13 cellular contexts compared by ENCODE assay signal in genomic region chr5:119342414-119342813, GRCh38. TPM values are rescaled to one million over a fixed set of nuclear protein-coding genes. Genes with fewer than 3 reads are reported as not detected.
DNase-seq lines count a peak whose midpoint lies in the region; ATAC-seq and TF ChIP-seq lines count a peak whose summit lies in the region.
"Had no signal": no experiment of that assay in that cellular context is flagged by ENCODE, and none has a peak within 500 bp of the region (broad histone marks: within the 10 kb centered on the region; RNA-seq: fewer than 3 reads in every experiment).

No MANE protein-coding gene starts in this region.

- H3K9me3 ChIP-seq in KOPT-K1 (ENCODE audit: insufficient read depth, low read length, poor library complexity, severe bottlenecking), result no peaks in the 10 kb centered on the region
- H3K9me3 ChIP-seq in spleen, result no peaks in the 10 kb centered on the region
- H3K9me3 ChIP-seq: gastrocnemius medialis had no signal

- POLR2A ChIA-PET in activated naive CD8-positive, alpha-beta T cell treated with anti-CD3 and anti-CD28 coated beads, Interleukin-2, amount 10 ng/mL, durations not matched to agents 7 days and 5 days (lab: Charles Lee), result interaction anchor here (1.1 to 10.4 kb wide), 6 partner anchors 12 to 71 kb away, joined by 5 to 127 read pairs (median 20); partner anchors contain the start of gene TNFAIP8

- no peak for ATAC-seq in activated naive CD8-positive, alpha-beta T cell treated with anti-CD3 and anti-CD28 coated beads, Interleukin-2, amount 10 ng/mL, durations not matched to agents 7 days and 5 days (ENCODE audit: low read depth)
- no peak for ATAC-seq in activated CD4-positive, CD25-positive, alpha-beta regulatory T cell treated with anti-CD3 and anti-CD28 coated beads, Interleukin-2, amount 50 U/mL, for 24 hours
- ATAC-seq: gastrocnemius medialis, SK-N-SH treated with all-trans-retinoic acid at 6 μM for 48 hours had no signal

- peaks cover 22% of the 10 kb centered on the region for H3K36me3 Mint-ChIP-seq in activated CD4-positive, alpha-beta T cell treated with anti-CD3 and anti-CD28 coated beads, Interleukin-2, amount 10 ng/mL, durations not matched to agents 24 days and 14 days (ENCODE audit: low read depth)
- peaks cover 35% of the 10 kb centered on the region for H3K36me3 Mint-ChIP-seq in activated naive CD8-positive, alpha-beta T cell treated with anti-CD3 and anti-CD28 coated beads, Interleukin-2, amount 10 ng/mL, durations not matched to agents 7 days and 5 days

- H3K4me1 Mint-ChIP-seq in activated CD4-positive, alpha-beta T cell treated with anti-CD3 and anti-CD28 coated beads, Interleukin-2, amount 10 ng/mL, durations not matched to agents 24 days and 14 days, result peaks cover 85% of the 10 kb centered on the region
- H3K4me1 Mint-ChIP-seq in activated naive CD8-positive, alpha-beta T cell treated with anti-CD3 and anti-CD28 coated beads, Interleukin-2, amount 10 ng/mL, durations not matched to agents 7 days and 5 days, result peaks cover 88% of the 10 kb centered on the region

- DNase-seq in activated CD4-positive, alpha-beta T cell treated with anti-CD3 and anti-CD28 coated beads, Interleukin-2, amount 10 ng/mL, durations not matched to agents 24 days and 14 days, result no peak
- no peak for DNase-seq in activated CD4-positive, alpha-beta T cell treated with anti-CD3 and anti-CD28 coated beads, Interleukin-2, amount 50 U/mL, for 4 hours
- no peak for DNase-seq in activated naive CD8-positive, alpha-beta T cell treated with anti-CD3 and anti-CD28 coated beads, Interleukin-2, amount 10 ng/mL, durations not matched to agents 7 days and 5 days
- DNase-seq in spleen (no peak), AML-193 (lab: John Stamatoyannopoulos, UW) (no peak), NCI-H2107 treated with DMSO at 0.1 percent for 48 hours (lab: John Stamatoyannopoulos, UW; ENCODE audit: unreplicated experiment) (no peak)
- DNase-seq: activated CD4-positive, CD25-positive, alpha-beta regulatory T cell; activated effector memory CD4-positive, alpha-beta T cell treated with anti-CD3 and anti-CD28 coated beads, Interleukin-2, amount 50 U/mL, for 16 hours; gastrocnemius medialis; NCI-H2171 treated with DMSO at 0.1 percent for 48 hours had no signal

- WGBS in spleen, 5 donors, result 26 to 57% (median 50%) methylated on average over 1 of the region's 1 CpG

- H3K27me3 Mint-ChIP-seq in activated CD4-positive, alpha-beta T cell treated with anti-CD3 and anti-CD28 coated beads, Interleukin-2, amount 10 ng/mL, durations not matched to agents 24 days and 14 days, result no peaks in the 10 kb centered on the region
- no peaks in the 10 kb centered on the region for H3K27me3 Mint-ChIP-seq in activated naive CD8-positive, alpha-beta T cell treated with anti-CD3 and anti-CD28 coated beads, Interleukin-2, amount 10 ng/mL, durations not matched to agents 7 days and 5 days

- H3K4me3 ChIP-seq in spleen, result peak overlapping the region in 2 of 8 donors; percentile 1 to 60
- H3K4me3 ChIP-seq: gastrocnemius medialis had no signal

- H3K27ac ChIP-seq in KOPT-K1 (ENCODE audit: low read depth, low read length, poor library complexity, severe bottlenecking) (peak overlapping the region; percentile 95), spleen (peak overlapping the region in 7 of 8 donors; percentile 67 to 91 (median 86))
- H3K27ac ChIP-seq: gastrocnemius medialis had no signal

- no peak for TF ChIP-seq CTCF in spleen (IDR thresholded peaks at IDR 0.05 in 8 of 11, conservative IDR thresholded peaks at IDR 0.05 in 3 of 11)

- peak overlapping the region; percentile 82 for H3K4me3 Mint-ChIP-seq in activated CD4-positive, alpha-beta T cell treated with anti-CD3 and anti-CD28 coated beads, Interleukin-2, amount 10 ng/mL, durations not matched to agents 24 days and 14 days
- peak overlapping the region; percentile 83 for H3K4me3 Mint-ChIP-seq in activated naive CD8-positive, alpha-beta T cell treated with anti-CD3 and anti-CD28 coated beads, Interleukin-2, amount 10 ng/mL, durations not matched to agents 7 days and 5 days

- TF ChIP-seq POLR2A in spleen (IDR thresholded peaks at IDR 0.05), result no peak

- H3K36me3 ChIP-seq in KOPT-K1 (ENCODE audit: insufficient read depth, low read length) (peaks cover 15% of the 10 kb centered on the region; the same call in 1 of the 2 replicates), spleen (no peaks in the 10 kb centered on the region)
- H3K36me3 ChIP-seq: gastrocnemius medialis had no signal

- intact Hi-C loops in activated CD4-positive, alpha-beta T cell treated with anti-CD3 and anti-CD28 coated beads, Interleukin-2, amount 10 ng/mL, durations not matched to agents 24 days and 14 days (cut with micrococcal nuclease), result loop anchor here (1.0 to 5.0 kb wide), 7 partner anchors 9 to 355 kb away; partner anchors contain the start of gene DTWD2
- intact Hi-C loops in spleen (cut with DNase I; ENCODE audit: low total_unique reads), result no loop called here

- H3K4me1 ChIP-seq in spleen, result peaks cover 58 to 100% (median 97%) of the 10 kb centered on the region in 6 donors
- H3K4me1 ChIP-seq: gastrocnemius medialis had no signal

- H3K27me3 ChIP-seq in spleen (replicated peaks in 1 of 7), result no peaks in the 10 kb centered on the region
- H3K27me3 ChIP-seq: gastrocnemius medialis had no signal

- H3K9me3 Mint-ChIP-seq in activated CD4-positive, alpha-beta T cell treated with anti-CD3 and anti-CD28 coated beads, Interleukin-2, amount 10 ng/mL, durations not matched to agents 24 days and 14 days, result no peaks in the 10 kb centered on the region
- no peaks in the 10 kb centered on the region for H3K9me3 Mint-ChIP-seq in activated naive CD8-positive, alpha-beta T cell treated with anti-CD3 and anti-CD28 coated beads, Interleukin-2, amount 10 ng/mL, durations not matched to agents 7 days and 5 days

- peak overlapping the region; percentile 92 for H3K27ac Mint-ChIP-seq in activated CD4-positive, alpha-beta T cell treated with anti-CD3 and anti-CD28 coated beads, Interleukin-2, amount 10 ng/mL, durations not matched to agents 24 days and 14 days
- H3K27ac Mint-ChIP-seq in activated naive CD8-positive, alpha-beta T cell treated with anti-CD3 and anti-CD28 coated beads, Interleukin-2, amount 10 ng/mL, durations not matched to agents 7 days and 5 days, result peak overlapping the region; percentile 96

RNA-seq across cellular contexts. Expression of gene TNFAIP8, which starts 13.4 kb away (rescaled TPM):
- 188 and 193 TPM in 2 replicates for total RNA-seq in activated CD4-positive, alpha-beta T cell treated with anti-CD3 and anti-CD28 coated beads, Interleukin-2, amount 10 ng/mL, durations not matched to agents 24 days and 14 days
- total RNA-seq in activated naive CD8-positive, alpha-beta T cell treated with anti-CD3 and anti-CD28 coated beads, Interleukin-2, amount 10 ng/mL, durations not matched to agents 7 days and 5 days, result 100 to 1,000 TPM; 121 to 122 TPM
- 100 to 1,000 TPM in 4 of 7 donors, 10 to 100 TPM in 3; 71.1 to 113 (median 102) TPM for total RNA-seq in spleen
- polyA plus RNA-seq in spleen, result 100 to 1,000 TPM in 2 of 3 donors, 10 to 100 TPM in 1; 91.9 to 123 (median 100) TPM
